In genomic region chr17:19334331-19334730, GRCh38 we compare ENCODE assay signal across 20 cellular contexts. TPM values are rescaled to one million over a fixed set of nuclear protein-coding genes. Genes with fewer than 3 reads are reported as not detected.
"Had no signal": no experiment of that assay in that cellular context is flagged by ENCODE, and none has a peak within 500 bp of the region (broad histone marks: within the 10 kb centered on the region; RNA-seq: fewer than 3 reads in every experiment).

No MANE protein-coding gene starts in this region.

- H3K27ac Mint-ChIP-seq: progenitor cell of endocrine pancreas; stimulated activated memory B cell treated with anti-CD40 and anti-IgM and Interleukin-4, amounts not matched to agents 10 μg/mL and 1 μg/mL and 100 μg/mL, for 72 hours; stimulated activated naive CD8-positive, alpha-beta T cell treated with anti-CD3 and anti-CD28 coated beads, Interleukin-15, Interleukin-2, amounts not matched to agents 100 ng/mL and 50 ng/mL, for 24 hours had no signal

- H3K27ac ChIP-seq: ovary, thoracic aorta had no signal

- H3K27me3 Mint-ChIP-seq: progenitor cell of endocrine pancreas had no signal

- H3K9me3 ChIP-seq: mucosa of descending colon, ovary, spleen, thoracic aorta had no signal

- H3K27me3 ChIP-seq: ovary had no signal

- ATAC-seq: mucosa of descending colon; naive thymus-derived CD8-positive, alpha-beta T cell; right cardiac atrium; stimulated activated memory B cell treated with anti-CD40 and anti-IgM and Interleukin-4, amounts not matched to agents 10 μg/mL and 1 μg/mL and 100 μg/mL, for 72 hours had no signal

- H3K4me3 ChIP-seq: mucosa of descending colon, ovary, spleen, thoracic aorta had no signal

- H3K36me3 Mint-ChIP-seq: naive thymus-derived CD8-positive, alpha-beta T cell had no signal

- H3K4me1 Mint-ChIP-seq: naive thymus-derived CD8-positive, alpha-beta T cell had no signal

- DNase-seq: effector CD8-positive, alpha-beta T cell; foreskin melanocyte; hippocampal formation; kidney glomerular epithelial cell; mesendoderm; mucosa of descending colon; naive thymus-derived CD8-positive, alpha-beta T cell; right cardiac atrium; spleen; stimulated activated CD4-positive, alpha-beta T cell treated with anti-CD3 and anti-CD28 coated beads, Interleukin-15, amount 100 ng/mL, for 24 hours; stimulated activated CD4-positive, alpha-beta T cell treated with anti-CD3 and anti-CD28 coated beads, Interleukin-1b, Interleukin-23, amount 100 ng/mL, for 48 hours; stimulated activated CD4-positive, alpha-beta T cell treated with anti-CD3 and anti-CD28 coated beads, Interleukin-4, amount 100 ng/mL, for 24 hours; trophoblast cell had no signal

- H3K9me3 Mint-ChIP-seq: naive thymus-derived CD8-positive, alpha-beta T cell; stimulated activated memory B cell treated with anti-CD40 and anti-IgM and Interleukin-4, amounts not matched to agents 10 μg/mL and 1 μg/mL and 100 μg/mL, for 72 hours; stimulated activated naive CD8-positive, alpha-beta T cell treated with anti-CD3 and anti-CD28 coated beads, Interleukin-15, Interleukin-2, amounts not matched to agents 100 ng/mL and 50 ng/mL, for 24 hours had no signal

- H3K4me3 Mint-ChIP-seq: naive thymus-derived CD8-positive, alpha-beta T cell; stimulated activated memory B cell treated with anti-CD40 and anti-IgM and Interleukin-4, amounts not matched to agents 10 μg/mL and 1 μg/mL and 100 μg/mL, for 72 hours; stimulated activated naive CD8-positive, alpha-beta T cell treated with anti-CD3 and anti-CD28 coated beads, Interleukin-15, Interleukin-2, amounts not matched to agents 100 ng/mL and 50 ng/mL, for 24 hours had no signal

- H3K36me3 ChIP-seq: ovary had no signal

RNA-seq across cellular contexts. Expression of gene MFAP4, which starts 52.7 kb away (rescaled TPM):
- total RNA-seq: dermis microvascular lymphatic vessel endothelial cell; naive thymus-derived CD8-positive, alpha-beta T cell had no signal
- polyA plus RNA-seq: naive thymus-derived CD8-positive, alpha-beta T cell; neural cell had no signal
